21 cellular contexts compared by ENCODE assay signal in genomic region chr1:8984203-8984602, GRCh38. TPM values are rescaled to one million over a fixed set of nuclear protein-coding genes. Genes with fewer than 3 reads are reported as not detected.
DNase-seq lines count a peak whose midpoint lies in the region; ATAC-seq and TF ChIP-seq lines count a peak whose summit lies in the region.
"Had no signal": no experiment of that assay in that cellular context is flagged by ENCODE, and none has a peak within 500 bp of the region (broad histone marks: within the 10 kb centered on the region; RNA-seq: fewer than 3 reads in every experiment).

No MANE protein-coding gene starts in this region.

- H3K27ac Mint-ChIP-seq in T-helper 2 cell treated with Interferon-gamma antibody and Interleukin-4, amounts not matched to agents 5 μg/mL and 100 μg/mL, for 36 hours: peak overlapping the region; percentile 55
- peak overlapping the region; percentile 9 to 85 for H3K27ac Mint-ChIP-seq in activated naive CD4-positive, alpha-beta T cell treated with anti-CD3 and anti-CD28 coated beads, Interleukin-2, amount 50 U/mL, for 72 hours
- H3K27ac Mint-ChIP-seq in activated naive CD4-positive, alpha-beta T cell treated with anti-CD3 and anti-CD28 coated beads for 36 hours: no peak overlapping the region
- H3K27ac Mint-ChIP-seq in activated naive CD8-positive, alpha-beta T cell treated with anti-CD3 and anti-CD28 coated beads for 36 hours: peak overlapping the region; percentile 82
- H3K27ac Mint-ChIP-seq: GM23338 had no signal

- CTCF ChIA-PET in activated naive CD4-positive, alpha-beta T cell treated with anti-CD3 and anti-CD28 coated beads for 36 hours (lab: Charles Lee): interaction anchor here (1.0 to 7.5 kb wide), 6 partner anchors 13 to 69 kb away, joined by 3 to 141 read pairs (median 4); no protein-coding TSS in a partner anchor

- intact Hi-C loops in activated naive CD4-positive, alpha-beta T cell treated with anti-CD3 and anti-CD28 coated beads for 36 hours (cut with micrococcal nuclease): no loop called here
- intact Hi-C loops in prostate gland (cut with DNase I): no loop called here

- DNase-seq in T-helper 2 cell treated with Interferon-gamma antibody and Interleukin-4, amounts not matched to agents 5 μg/mL and 100 μg/mL, for 36 hours (ENCODE audit: low spot score): no peak
- no peak for DNase-seq in T-helper 2 cell
- DNase-seq in activated naive CD4-positive, alpha-beta T cell treated with anti-CD3 and anti-CD28 coated beads, Interleukin-2, amount 50 U/mL, for 72 hours (ENCODE audit: low spot score in 2 of 2): no peak
- no peak for DNase-seq in activated naive CD4-positive, alpha-beta T cell treated with anti-CD3 and anti-CD28 coated beads for 36 hours
- no peak for DNase-seq in activated naive CD8-positive, alpha-beta T cell treated with anti-CD3 and anti-CD28 coated beads for 36 hours
- DNase-seq in SK-N-DZ (ENCODE audit: low spot score): no peak
- no peak for DNase-seq in kidney glomerular epithelial cell (lab: John Stamatoyannopoulos, UW)
- DNase-seq in prostate gland (ENCODE audit: low spot score): no peak
- DNase-seq: 8988T; CD8-positive, alpha-beta memory T cell; DMS79 treated with DMSO at 0.1 percent for 48 hours; MV-4-11; NCI-H1417; NCI-H187 treated with DMSO at 0.1 percent for 48 hours; NCI-H2171; NCI-H446; OCI-M1; RPMI8226; SIG-M5 had no signal

- no peak overlapping the region for H3K4me3 Mint-ChIP-seq in T-helper 2 cell treated with Interferon-gamma antibody and Interleukin-4, amounts not matched to agents 5 μg/mL and 100 μg/mL, for 36 hours
- H3K4me3 Mint-ChIP-seq in activated naive CD4-positive, alpha-beta T cell treated with anti-CD3 and anti-CD28 coated beads for 36 hours: no peak overlapping the region
- peak overlapping the region; percentile 19 for H3K4me3 Mint-ChIP-seq in activated naive CD8-positive, alpha-beta T cell treated with anti-CD3 and anti-CD28 coated beads for 36 hours
- H3K4me3 Mint-ChIP-seq: CD8-positive, alpha-beta memory T cell; GM23338 had no signal

- no peaks in the 10 kb centered on the region for H3K36me3 ChIP-seq in prostate gland

- H3K4me3 ChIP-seq in prostate gland: no peak overlapping the region
- H3K4me3 ChIP-seq: GM23338 had no signal

- H3K36me3 Mint-ChIP-seq in T-helper 2 cell treated with Interferon-gamma antibody and Interleukin-4, amounts not matched to agents 5 μg/mL and 100 μg/mL, for 36 hours (ENCODE audit: low read depth): no peaks in the 10 kb centered on the region
- no peaks in the 10 kb centered on the region for H3K36me3 Mint-ChIP-seq in activated naive CD4-positive, alpha-beta T cell treated with anti-CD3 and anti-CD28 coated beads, Interleukin-2, amount 50 U/mL, for 72 hours
- no peaks in the 10 kb centered on the region for H3K36me3 Mint-ChIP-seq in activated naive CD4-positive, alpha-beta T cell treated with anti-CD3 and anti-CD28 coated beads for 36 hours (ENCODE audit: low read depth)
- no peaks in the 10 kb centered on the region for H3K36me3 Mint-ChIP-seq in activated naive CD8-positive, alpha-beta T cell treated with anti-CD3 and anti-CD28 coated beads for 36 hours
- H3K36me3 Mint-ChIP-seq: CD8-positive, alpha-beta memory T cell had no signal

- TF ChIP-seq CTCF in prostate gland (IDR thresholded peaks at IDR 0.05): no peak

- no peak for TF ChIP-seq POLR2A in prostate gland (IDR thresholded peaks at IDR 0.05)

- H3K4me1 ChIP-seq in prostate gland (replicated peaks): no peaks in the 10 kb centered on the region

- WGBS in prostate gland: 83% methylated on average over 2 of the region's 2 CpGs

- H3K27ac ChIP-seq in prostate gland: no peak overlapping the region

- no peaks in the 10 kb centered on the region for H3K9me3 ChIP-seq in prostate gland

- H3K27me3 Mint-ChIP-seq in T-helper 2 cell treated with Interferon-gamma antibody and Interleukin-4, amounts not matched to agents 5 μg/mL and 100 μg/mL, for 36 hours (ENCODE audit: low read depth): peaks cover 2% of the 10 kb centered on the region
- no peaks in the 10 kb centered on the region for H3K27me3 Mint-ChIP-seq in activated naive CD4-positive, alpha-beta T cell treated with anti-CD3 and anti-CD28 coated beads for 36 hours (ENCODE audit: low read depth)
- no peaks in the 10 kb centered on the region for H3K27me3 Mint-ChIP-seq in activated naive CD8-positive, alpha-beta T cell treated with anti-CD3 and anti-CD28 coated beads for 36 hours

- no peak for ATAC-seq in activated naive CD4-positive, alpha-beta T cell treated with anti-CD3 and anti-CD28 coated beads, Interleukin-2, amount 50 U/mL, for 72 hours
- ATAC-seq: GM23338 had no signal

- no peaks in the 10 kb centered on the region for H3K9me3 Mint-ChIP-seq in T-helper 2 cell treated with Interferon-gamma antibody and Interleukin-4, amounts not matched to agents 5 μg/mL and 100 μg/mL, for 36 hours
- H3K9me3 Mint-ChIP-seq in activated naive CD4-positive, alpha-beta T cell treated with anti-CD3 and anti-CD28 coated beads, Interleukin-2, amount 50 U/mL, for 72 hours: no peaks in the 10 kb centered on the region
- no peaks in the 10 kb centered on the region for H3K9me3 Mint-ChIP-seq in activated naive CD4-positive, alpha-beta T cell treated with anti-CD3 and anti-CD28 coated beads for 36 hours
- H3K9me3 Mint-ChIP-seq in activated naive CD8-positive, alpha-beta T cell treated with anti-CD3 and anti-CD28 coated beads for 36 hours: peaks cover 1% of the 10 kb centered on the region

- no peaks in the 10 kb centered on the region for H3K27me3 ChIP-seq in prostate gland (replicated peaks; ENCODE audit: insufficient read depth)

- peaks cover 21% of the 10 kb centered on the region for H3K4me1 Mint-ChIP-seq in T-helper 2 cell treated with Interferon-gamma antibody and Interleukin-4, amounts not matched to agents 5 μg/mL and 100 μg/mL, for 36 hours (ENCODE audit: low read depth)
- peaks cover 36% of the 10 kb centered on the region for H3K4me1 Mint-ChIP-seq in activated naive CD4-positive, alpha-beta T cell treated with anti-CD3 and anti-CD28 coated beads for 36 hours (ENCODE audit: low read depth)
- H3K4me1 Mint-ChIP-seq in activated naive CD8-positive, alpha-beta T cell treated with anti-CD3 and anti-CD28 coated beads for 36 hours: peaks cover 23% of the 10 kb centered on the region
- H3K4me1 Mint-ChIP-seq: GM23338 had no signal

RNA-seq across cellular contexts. Expression of gene CA6, which starts 38.5 kb away (rescaled TPM):
- 1 to 10 TPM in 1 of 2 donors, under 1 TPM in 1; 0.66 to 1.7 TPM for total RNA-seq in activated naive CD4-positive, alpha-beta T cell treated with anti-CD3 and anti-CD28 coated beads, Interleukin-2, amount 50 U/mL, for 72 hours
- under 1 TPM; 0.22 to 0.62 TPM for total RNA-seq in activated naive CD4-positive, alpha-beta T cell treated with anti-CD3 and anti-CD28 coated beads for 36 hours
- total RNA-seq in activated naive CD8-positive, alpha-beta T cell treated with anti-CD3 and anti-CD28 coated beads for 36 hours: 10 to 100 TPM; 12.3 to 13.7 TPM
- polyA plus RNA-seq in SK-N-DZ (2014; cell fraction: cytosol; rRNA removed): not detected in 2 replicates
- not detected in 2 replicates for polyA plus RNA-seq in SK-N-DZ (2014; cell fraction: nucleus; rRNA removed)
- not detected for total RNA-seq in prostate gland
- total RNA-seq: GM23338 had no signal
- polyA plus RNA-seq: BJ, GM23338 had no signal

RNA-seq across cellular contexts. Expression of gene SLC2A7, which starts 42.0 kb away (rescaled TPM):
- total RNA-seq in activated naive CD4-positive, alpha-beta T cell treated with anti-CD3 and anti-CD28 coated beads, Interleukin-2, amount 50 U/mL, for 72 hours: not detected
- total RNA-seq in activated naive CD4-positive, alpha-beta T cell treated with anti-CD3 and anti-CD28 coated beads for 36 hours: not detected
- total RNA-seq in activated naive CD8-positive, alpha-beta T cell treated with anti-CD3 and anti-CD28 coated beads for 36 hours: under 1 TPM in 1 of 2 experiments, not detected in 1; 0.14 TPM
- not detected in 2 replicates for polyA plus RNA-seq in SK-N-DZ (2014; cell fraction: cytosol; rRNA removed)
- not detected in 2 replicates for polyA plus RNA-seq in SK-N-DZ (2014; cell fraction: nucleus; rRNA removed)
- not detected for total RNA-seq in prostate gland
- total RNA-seq: CD8-positive, alpha-beta memory T cell; GM23338 had no signal
- polyA plus RNA-seq: BJ; CD8-positive, alpha-beta memory T cell; GM23338 had no signal

Comparison
In these comparisons a context has a peak if more than half of its experiments do, and no peak if none do; other contexts are left out.
1. RNA of gene CA6, which starts 38.5 kb away (total RNA-seq): 12.3 to 13.7 TPM in activated naive CD8-positive, alpha-beta T cell treated with anti-CD3 and anti-CD28 coated beads for 36 hours; 0.66 to 1.7 TPM in activated naive CD4-positive, alpha-beta T cell treated with anti-CD3 and anti-CD28 coated beads, Interleukin-2, amount 50 U/mL, for 72 hours, 0.22 to 0.62 TPM in activated naive CD4-positive, alpha-beta T cell treated with anti-CD3 and anti-CD28 coated beads for 36 hours and not detected in prostate gland; every median in the first group is over 4 times any median in the second.